In genomic region chr7:26292768-26293560, GRCh38 we compare ENCODE assay signal across 9 cellular contexts. TPM values are rescaled to one million over a fixed set of nuclear protein-coding genes. Genes with fewer than 3 reads are reported as not detected.
DNase-seq lines count a peak whose midpoint lies in the region; ATAC-seq, FAIRE-seq and TF ChIP-seq lines count a peak whose summit lies in the region.
"Had no signal": no experiment of that assay in that cellular context is flagged by ENCODE, and none has a peak within 500 bp of the region (broad histone marks: within the 10 kb centered on the region; RNA-seq: fewer than 3 reads in every experiment).

No MANE protein-coding gene starts in this region.

- no peak for TF ChIP-seq CTCF in left lung (IDR thresholded peaks at IDR 0.05)

- peak; percentile 22 for DNase-seq in ACHN
- DNase-seq in GM19239 (ENCODE audit: insufficient read length, low spot score), result no peak
- no peak for DNase-seq in activated CD8-positive, alpha-beta T cell treated with anti-CD3 and anti-CD28 coated beads, Interleukin-2, amount 10 ng/mL, durations not matched to agents 7 days and 5 days
- DNase-seq in left lung, result no peak
- no peak for DNase-seq in NCI-H524 treated with DMSO at 0.1 percent for 48 hours (lab: John Stamatoyannopoulos, UW)
- no peak for DNase-seq in stimulated activated CD4-positive, alpha-beta T cell treated with anti-CD3 and anti-CD28 coated beads, Interleukin-4, amount 100 ng/mL, for 4 hours
- DNase-seq in NCI-H774 (lab: John Stamatoyannopoulos, UW), result no peak

- peak overlapping the region; percentile 91 for H3K27ac Mint-ChIP-seq in activated CD8-positive, alpha-beta T cell treated with anti-CD3 and anti-CD28 coated beads, Interleukin-2, amount 10 ng/mL, durations not matched to agents 7 days and 5 days

- peak overlapping the region in 1 of 2 donors; percentile 55 for H3K4me3 ChIP-seq in left lung

- CTCF ChIA-PET in activated CD8-positive, alpha-beta T cell treated with anti-CD3 and anti-CD28 coated beads, Interleukin-2, amount 10 ng/mL, durations not matched to agents 7 days and 5 days (lab: Charles Lee), result interaction anchor here (0.7 to 3.2 kb wide), 6 partner anchors 72 to 101 kb away, joined by 3 to 21 read pairs (median 4); no protein-coding TSS in a partner anchor

- peaks cover 0 to 43% of the 10 kb centered on the region in 2 donors for H3K4me1 ChIP-seq in left lung

- in situ Hi-C loops in ACHN (cut with HindIII; ENCODE audit: low pct_ligation_motif_present, low pct_unique_long_range_greater_than_20kb, low sequenced_read_pairs), result no loop called here

- peaks cover 38% of the 10 kb centered on the region for H3K4me1 Mint-ChIP-seq in activated CD8-positive, alpha-beta T cell treated with anti-CD3 and anti-CD28 coated beads, Interleukin-2, amount 10 ng/mL, durations not matched to agents 7 days and 5 days (ENCODE audit: low read depth)

- H3K9me3 Mint-ChIP-seq in activated CD8-positive, alpha-beta T cell treated with anti-CD3 and anti-CD28 coated beads, Interleukin-2, amount 10 ng/mL, durations not matched to agents 7 days and 5 days (ENCODE audit: insufficient read depth), result no peaks in the 10 kb centered on the region

- H3K27ac ChIP-seq in left lung, result peak overlapping the region; percentile 39 to 86

- H3K9me3 ChIP-seq in left lung, result no peaks in the 10 kb centered on the region

- no peaks in the 10 kb centered on the region for H3K36me3 ChIP-seq in left lung

- no peak for ATAC-seq in activated CD8-positive, alpha-beta T cell treated with anti-CD3 and anti-CD28 coated beads, Interleukin-2, amount 10 ng/mL, durations not matched to agents 7 days and 5 days
- ATAC-seq in left lung, result peak; percentile 27
- ATAC-seq in HG03460 (IDR thresholded peaks at IDR 0.05; ENCODE audit: unreplicated experiment), result no peak

- intact Hi-C loops in left lung (cut with DNase I), result no loop called here

- H3K27me3 ChIP-seq in left lung, result no peaks in the 10 kb centered on the region

- peak; percentile 26 for FAIRE-seq in GM19239 (lab: Jason Lieb, UNC)
- FAIRE-seq: bronchial epithelial cell had no signal

- POLR2A ChIA-PET in activated CD8-positive, alpha-beta T cell treated with anti-CD3 and anti-CD28 coated beads, Interleukin-2, amount 10 ng/mL, durations not matched to agents 7 days and 5 days (lab: Charles Lee), result interaction anchor here (0.9 to 3.3 kb wide), 5 partner anchors 12 to 96 kb away, joined by 3 to 53 read pairs (median 5); partner anchors contain the start of genes CBX3 and HNRNPA2B1

- peaks cover 2% of the 10 kb centered on the region for H3K27me3 Mint-ChIP-seq in activated CD8-positive, alpha-beta T cell treated with anti-CD3 and anti-CD28 coated beads, Interleukin-2, amount 10 ng/mL, durations not matched to agents 7 days and 5 days (ENCODE audit: low read depth)

- H3K36me3 Mint-ChIP-seq in activated CD8-positive, alpha-beta T cell treated with anti-CD3 and anti-CD28 coated beads, Interleukin-2, amount 10 ng/mL, durations not matched to agents 7 days and 5 days (ENCODE audit: low read depth), result peaks cover 28% of the 10 kb centered on the region

- H3K4me3 Mint-ChIP-seq in activated CD8-positive, alpha-beta T cell treated with anti-CD3 and anti-CD28 coated beads, Interleukin-2, amount 10 ng/mL, durations not matched to agents 7 days and 5 days, result peak overlapping the region; percentile 94

RNA-seq across cellular contexts. Expression of gene SNX10, which starts 1.3 kb away (rescaled TPM):
- 10 to 100 TPM; 39.2 to 42.7 TPM for total RNA-seq in activated CD8-positive, alpha-beta T cell treated with anti-CD3 and anti-CD28 coated beads, Interleukin-2, amount 10 ng/mL, durations not matched to agents 7 days and 5 days
- 10 to 100 TPM; 25.7 to 75.6 TPM for total RNA-seq in left lung
